ENCODE assay signal across 8 cellular contexts in the genomic region with DNA sequence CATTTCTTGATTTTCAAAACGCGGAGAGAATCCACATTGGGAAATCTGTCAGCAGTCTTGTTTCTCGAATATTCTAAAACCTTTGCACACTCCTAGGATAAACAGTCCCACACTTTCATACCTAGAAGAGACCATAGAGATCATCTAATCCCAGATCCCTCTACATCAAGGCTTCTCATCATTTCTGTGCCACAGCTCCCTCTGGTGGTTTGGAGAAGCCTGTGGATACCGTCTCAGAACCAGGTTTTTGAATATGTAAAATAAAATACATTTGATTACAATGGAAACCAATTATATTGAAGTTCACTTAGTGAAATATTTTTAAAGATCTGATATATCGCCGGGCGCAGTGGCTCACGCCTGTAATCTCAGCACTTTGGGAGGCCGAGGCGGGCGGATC.
A peak's percentile ranks its signal among the peaks of the same experiment; 100 is the strongest.
DNase-seq lines count a peak whose midpoint lies in the region; ATAC-seq and TF ChIP-seq lines count a peak whose summit lies in the region.

No MANE protein-coding gene starts in this region.

- H3K4me3 ChIP-seq in GM12865 (ENCODE audit: low read depth, low read length) (no peak overlapping the region), SJCRH30 (no peak overlapping the region), foreskin fibroblast (ENCODE audit: low read depth in 1 of 2, low read length in 2 of 2) (no peak overlapping the region)

- peak; percentile 7 for DNase-seq in A172 (ENCODE audit: low spot score)
- DNase-seq in GM12865 (ENCODE audit: low read depth), result peak; percentile 62
- DNase-seq in SJCRH30, result peak; percentile 42 to 73
- peak; percentile 0 to 37 for DNase-seq in foreskin fibroblast
- DNase-seq in type B pancreatic cell (ENCODE audit: extremely low spot score, unreplicated experiment), result no peak
- DNase-seq in epidermal melanocyte (ENCODE audit: insufficient read length, low spot score), result no peak
- no peak for DNase-seq in nucleus accumbens (lab: John Stamatoyannopoulos, UW)

- no peak overlapping the region for H3K4me3 Mint-ChIP-seq in type B pancreatic cell
- H3K4me3 Mint-ChIP-seq in activated T-helper 17 cell treated with anti-CD3 and anti-CD28 coated beads, Interleukin-2, amount 50 U/mL, for 72 hours, result no peak overlapping the region

- H3K27me3 ChIP-seq in SJCRH30, result no peaks in the 10 kb centered on the region

- no peaks in the 10 kb centered on the region for H3K4me1 Mint-ChIP-seq in type B pancreatic cell (ENCODE audit: unreplicated experiment)
- H3K4me1 Mint-ChIP-seq in activated T-helper 17 cell treated with anti-CD3 and anti-CD28 coated beads, Interleukin-2, amount 50 U/mL, for 72 hours, result no peaks in the 10 kb centered on the region

- no peak overlapping the region for H3K27ac Mint-ChIP-seq in type B pancreatic cell
- H3K27ac Mint-ChIP-seq in activated T-helper 17 cell treated with anti-CD3 and anti-CD28 coated beads, Interleukin-2, amount 50 U/mL, for 72 hours, result no peak overlapping the region

- H3K27ac ChIP-seq in SJCRH30, result no peak overlapping the region

- TF ChIP-seq CTCF in GM12865 (IDR thresholded peaks at IDR 0.05; ENCODE audit: insufficient read depth, low read depth, low read length, missing control alignments) (peak; percentile 52), foreskin fibroblast (IDR thresholded peaks at IDR 0.05; ENCODE audit: low read depth, low read length) (peak; percentile 46), type B pancreatic cell (conservative IDR thresholded peaks at IDR 0.05) (peak; percentile 71)

- no peaks in the 10 kb centered on the region for H3K36me3 ChIP-seq in SJCRH30

- no peaks in the 10 kb centered on the region for H3K9me3 Mint-ChIP-seq in type B pancreatic cell
- peaks cover 5% of the 10 kb centered on the region for H3K9me3 Mint-ChIP-seq in activated T-helper 17 cell treated with anti-CD3 and anti-CD28 coated beads, Interleukin-2, amount 50 U/mL, for 72 hours

- peaks cover 7% of the 10 kb centered on the region; the same call in 1 of the 2 replicates for H3K9me3 ChIP-seq in SJCRH30 (replicated peaks)

- ATAC-seq in activated T-helper 17 cell treated with anti-CD3 and anti-CD28 coated beads, Interleukin-2, amount 50 U/mL, for 72 hours (replicated peaks), result no peak

- no peaks in the 10 kb centered on the region for H3K36me3 Mint-ChIP-seq in type B pancreatic cell
- no peaks in the 10 kb centered on the region for H3K36me3 Mint-ChIP-seq in activated T-helper 17 cell treated with anti-CD3 and anti-CD28 coated beads, Interleukin-2, amount 50 U/mL, for 72 hours (ENCODE audit: low read depth)

- peaks cover 21% of the 10 kb centered on the region for H3K27me3 Mint-ChIP-seq in type B pancreatic cell
- H3K27me3 Mint-ChIP-seq in activated T-helper 17 cell treated with anti-CD3 and anti-CD28 coated beads, Interleukin-2, amount 50 U/mL, for 72 hours, result peaks cover 21% of the 10 kb centered on the region

- H3K4me1 ChIP-seq in SJCRH30, result no peaks in the 10 kb centered on the region

Comparison
In these comparisons a context has a peak if more than half of its experiments do, and no peak if none do; other contexts are left out.
1. DNase-seq: peak in A172 (single experiment), GM12865 (single experiment), SJCRH30 (2 of 2) and foreskin fibroblast (2 of 2); none in type B pancreatic cell (single experiment), epidermal melanocyte (single experiment) and nucleus accumbens (0 of 56).
2. Peak in every context shown above with its lines, with median percentiles within 50 percentile points of each other: CTCF ChIP-seq.